8 cellular contexts compared by ENCODE assay signal in the genomic region with DNA sequence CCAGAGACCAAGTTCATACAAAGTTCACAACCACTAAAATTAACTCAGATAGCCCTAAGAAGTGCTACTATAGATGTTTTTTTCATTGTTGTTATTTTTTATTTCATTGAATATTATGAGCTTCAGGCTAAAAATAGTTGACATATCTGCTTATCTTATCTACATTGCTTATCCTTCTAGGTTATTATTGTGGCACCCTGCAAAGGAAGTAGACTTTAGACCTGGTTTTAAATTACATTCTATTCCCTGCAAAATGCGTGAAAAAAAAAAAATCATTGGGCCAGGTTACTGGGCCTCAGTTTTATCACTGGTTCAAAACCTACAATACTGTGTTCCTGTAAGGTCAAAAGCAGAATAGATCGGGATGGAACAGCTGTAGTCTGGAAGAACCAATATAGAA.
"Had no signal": no experiment of that assay in that cellular context is flagged by ENCODE, and none has a peak within 500 bp of the region (broad histone marks: within the 10 kb centered on the region; RNA-seq: fewer than 3 reads in every experiment).

No MANE protein-coding gene starts in this region.

- H3K4me3 Mint-ChIP-seq: HFFc6, IgD-negative memory B cell had no signal

- H3K36me3 Mint-ChIP-seq: IgD-negative memory B cell had no signal

- H3K27me3 Mint-ChIP-seq: IgD-negative memory B cell had no signal

- DNase-seq: GM23248, GOT3, H7, HFFc6, KBM-7 had no signal

- ATAC-seq: HCT116, HepG2 had no signal

- H3K27ac Mint-ChIP-seq: HFFc6 had no signal
